In the genomic region with DNA sequence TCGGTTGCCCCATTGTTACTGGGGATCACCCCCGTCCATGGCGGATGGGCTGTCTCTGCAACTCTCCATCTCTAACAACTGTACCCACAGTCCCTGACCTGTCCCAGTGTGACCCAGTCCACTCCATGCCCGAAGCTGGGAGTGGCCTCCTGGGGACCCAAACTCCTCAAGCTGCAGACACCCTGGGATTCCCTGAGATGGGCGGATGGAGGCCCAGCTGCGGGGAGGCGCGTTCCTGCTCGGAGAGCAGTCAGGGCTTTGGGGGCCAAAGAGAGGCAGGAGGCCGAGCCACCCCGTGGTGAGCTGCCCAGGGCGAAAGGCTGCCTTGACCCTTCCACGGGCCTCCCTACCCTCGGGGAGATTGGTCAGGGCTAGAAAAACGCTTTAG, we compare ENCODE assay signal across 8 cellular contexts. TPM values are rescaled to one million over a fixed set of nuclear protein-coding genes. Genes with fewer than 3 reads are reported as not detected.
DNase-seq lines count a peak whose midpoint lies in the region; ATAC-seq, FAIRE-seq and TF ChIP-seq lines count a peak whose summit lies in the region.
"Not testable (repeated sequence)": the region's sequence is repeated elsewhere in the genome, so short reads cannot be mapped to it uniquely, and the experiment has no call there.

No MANE protein-coding gene starts in this region.

- H3K4me2 ChIP-seq in BLaER1 treated with 17β-estradiol and CSF1 and Interleukin-3, amounts not matched to agents 10 nM and 100 nM, result peak overlapping the region; percentile 5 to 94 (median 38); a peak in 12 of 22 replicates
- H3K4me2 ChIP-seq in OCI-LY3 (ENCODE audit: low read length) (peak overlapping the region; percentile 46), K562 (ENCODE audit: insufficient read depth, low read length) (peak overlapping the region; percentile 50)
- not testable (repeated sequence) for H3K4me2 ChIP-seq in endothelial cell of umbilical vein (ENCODE audit: insufficient read depth, low read length)

- H3K4me3 Mint-ChIP-seq in activated CD4-positive, alpha-beta T cell treated with anti-CD3 and anti-CD28 coated beads, Interleukin-2, amount 10 ng/mL, durations not matched to agents 24 days and 14 days, result not testable (repeated sequence)

- POLR2A ChIA-PET in K562 (lab: Yijun Ruan, JAX), result not testable (repeated sequence)
- POLR2A ChIA-PET in endothelial cell of umbilical vein (lab: Charles Lee), result interaction anchor here (0.5 kb wide), 1 partner anchor 122 kb away, joined by 3 read pairs; no protein-coding TSS in a partner anchor

- not testable (repeated sequence) for H3K36me3 ChIP-seq in BLaER1 treated with 17β-estradiol and CSF1 and Interleukin-3, amounts not matched to agents 10 nM and 100 nM; OCI-LY3 (replicated peaks; ENCODE audit: low read depth, low read length); K562 (ENCODE audit: control insufficient read depth, insufficient read depth, low read length); endothelial cell of umbilical vein (ENCODE audit: control insufficient read depth in 2 of 2, extremely low read depth in 1 of 2, insufficient read depth in 2 of 2, low read length in 2 of 2); mucosa of stomach (ENCODE audit: control insufficient read depth, insufficient read depth, low read length); ovary; thoracic aorta

- in situ Hi-C loops in K562 (cut with MboI), result loop anchor here (10.0 kb wide), 1 partner anchor 1440 kb away; no protein-coding TSS in a partner anchor

- H3K9me3 Mint-ChIP-seq in activated CD4-positive, alpha-beta T cell treated with anti-CD3 and anti-CD28 coated beads, Interleukin-2, amount 10 ng/mL, durations not matched to agents 24 days and 14 days, result peaks cover 11% of the 10 kb centered on the region

- H3K4me1 ChIP-seq in BLaER1 treated with 17β-estradiol and CSF1 and Interleukin-3, amounts not matched to agents 10 nM and 100 nM, result peaks cover 31 to 68% (median 36%) of the 10 kb centered on the region in 10 experiments
- H3K4me1 ChIP-seq in OCI-LY3 (ENCODE audit: low read length) (peaks cover 35% of the 10 kb centered on the region), K562 (replicated peaks in 1 of 2; ENCODE audit: control insufficient read depth in 2 of 2, insufficient read depth in 2 of 2, low read length in 2 of 2) (peaks cover 0 to 19% of the 10 kb centered on the region in 2 experiments; a peak in 4 of 5 replicates), mucosa of stomach (ENCODE audit: control insufficient read depth, insufficient read depth, low read length) (peaks cover 29% of the 10 kb centered on the region), thoracic aorta (ENCODE audit: control insufficient read depth in 1 of 2, low read depth in 2 of 2) (peaks cover 0 to 14% of the 10 kb centered on the region in 2 donors)
- H3K4me1 ChIP-seq in endothelial cell of umbilical vein (ENCODE audit: control insufficient read depth, extremely low read depth, insufficient read depth, low read length); ovary (ENCODE audit: insufficient read depth): not testable (repeated sequence)

- TF ChIP-seq RAD21 in K562 (CRISPR knock-in tag; conservative IDR thresholded peaks at IDR 0.05 in 1 of 2, IDR thresholded peaks at IDR 0.05 in 1 of 2), result not testable (repeated sequence)

- peak overlapping the region in 4 of 11 experiments; percentile 37 to 70 (median 58); a peak in 6 of 22 replicates for H3K9ac ChIP-seq in BLaER1 treated with 17β-estradiol and CSF1 and Interleukin-3, amounts not matched to agents 10 nM and 100 nM
- H3K9ac ChIP-seq in OCI-LY3 (ENCODE audit: low read length) (peak overlapping the region; percentile 32; the same call in 1 of the 2 replicates), K562 (ENCODE audit: insufficient read depth in 1 of 2, low read depth in 2 of 2, low read length in 2 of 2) (peak overlapping the region in 1 of 2 experiments; percentile 60; a peak in 2 of 4 replicates), endothelial cell of umbilical vein (replicated peaks; ENCODE audit: extremely low read depth, insufficient read depth, low read length) (peak overlapping the region; percentile 31), mucosa of stomach (ENCODE audit: low read length) (peak overlapping the region; percentile 15)

- not testable (repeated sequence) for H3K27me3 Mint-ChIP-seq in activated CD4-positive, alpha-beta T cell treated with anti-CD3 and anti-CD28 coated beads, Interleukin-2, amount 10 ng/mL, durations not matched to agents 24 days and 14 days

- not testable (repeated sequence) for TF ChIP-seq POLR2A in K562 (conservative IDR thresholded peaks at IDR 0.05); endothelial cell of umbilical vein (IDR thresholded peaks at IDR 0.05; ENCODE audit: low read depth, low read length); ovary (IDR thresholded peaks at IDR 0.05)

- TF ChIP-seq CTCF in OCI-LY3 (IDR thresholded peaks at IDR 0.05; ENCODE audit: low read depth, low read length); K562 (IDR thresholded peaks at IDR 0.05 in 2 of 3, conservative IDR thresholded peaks at IDR 0.05 in 1 of 3; ENCODE audit: insufficient read depth in 2 of 3, low read depth in 1 of 3, low read length in 3 of 3); endothelial cell of umbilical vein (IDR thresholded peaks at IDR 0.05; ENCODE audit: extremely low read depth in 1 of 2, insufficient read depth in 1 of 2, low read depth in 1 of 2, low read length in 2 of 2); ovary (IDR thresholded peaks at IDR 0.05); thoracic aorta (IDR thresholded peaks at IDR 0.05): not testable (repeated sequence)

- dilution Hi-C loops in endothelial cell of umbilical vein (cut with MboI; ENCODE audit: extremely low pct_ligation_motif_present, low sequenced_read_pairs), result not testable (repeated sequence)

- not testable (repeated sequence) for H3K9me1 ChIP-seq in K562 (ENCODE audit: control insufficient read depth, insufficient read depth, low read length); endothelial cell of umbilical vein (replicated peaks; ENCODE audit: control insufficient read depth, extremely low read depth, insufficient read depth, low read length)

- FAIRE-seq in K562 (lab: Jason Lieb, UNC); endothelial cell of umbilical vein (lab: Jason Lieb, UNC): not testable (repeated sequence)

- WGBS in K562 (ENCODE audit: insufficient coverage, low coverage, missing lambda C conversion rate), result no CpG with 5 or more reads among the region's 15 CpGs
- 73 to 80% (median 77%) methylated on average over 12 to 15 of the region's 15 CpGs for WGBS in ovary, 3 donors

- H3K27ac Mint-ChIP-seq in activated CD4-positive, alpha-beta T cell treated with anti-CD3 and anti-CD28 coated beads, Interleukin-2, amount 10 ng/mL, durations not matched to agents 24 days and 14 days, result peak overlapping the region; percentile 53

- H3K27ac ChIP-seq in BLaER1 treated with 17β-estradiol and CSF1 and Interleukin-3, amounts not matched to agents 10 nM and 100 nM, result peak overlapping the region in 8 of 11 experiments; percentile 13 to 85 (median 54); a peak in 12 of 22 replicates
- H3K27ac ChIP-seq in OCI-LY3 (ENCODE audit: low read length), result peak overlapping the region; percentile 57
- peak overlapping the region; percentile 76; the same call in 2 of the 3 replicates for H3K27ac ChIP-seq in K562 (ENCODE audit: extremely low read depth, low read depth, low read length)
- peak overlapping the region; percentile 68 for H3K27ac ChIP-seq in endothelial cell of umbilical vein (ENCODE audit: insufficient read depth, low read depth, low read length)
- peak overlapping the region; percentile 27 to 66 for H3K27ac ChIP-seq in ovary
- peak overlapping the region; percentile 61 to 64 for H3K27ac ChIP-seq in thoracic aorta

- H2AFZ ChIP-seq in OCI-LY3 (ENCODE audit: low read depth, low read length); endothelial cell of umbilical vein (ENCODE audit: low read depth, low read length): not testable (repeated sequence)
- H2AFZ ChIP-seq in K562 (ENCODE audit: low read depth, low read length), result peak overlapping the region; percentile 70; the same call in 1 of the 2 replicates

- H3K4me3 ChIP-seq in BLaER1 treated with 17β-estradiol and CSF1 and Interleukin-3, amounts not matched to agents 10 nM and 100 nM, result peak overlapping the region in 2 of 10 experiments; percentile 23 to 24; a peak in 2 of 20 replicates
- H3K4me3 ChIP-seq in OCI-LY3 (ENCODE audit: low read length), result peak overlapping the region; percentile 37
- H3K4me3 ChIP-seq in K562, result 0 out of 2 replicates have a peak overlapping the region, but pooled peaks have one; percentile 8
- not testable (repeated sequence) for H3K4me3 ChIP-seq in endothelial cell of umbilical vein (replicated peaks in 1 of 3; ENCODE audit: insufficient read depth in 1 of 3, low read depth in 1 of 3, low read length in 3 of 3); mucosa of stomach (ENCODE audit: low read length); ovary; thoracic aorta

- TF ChIP-seq EP300 in K562 (IDR thresholded peaks at IDR 0.05; ENCODE audit: low read length); ovary (IDR thresholded peaks at IDR 0.05): not testable (repeated sequence)

- H3K36me3 Mint-ChIP-seq in activated CD4-positive, alpha-beta T cell treated with anti-CD3 and anti-CD28 coated beads, Interleukin-2, amount 10 ng/mL, durations not matched to agents 24 days and 14 days (ENCODE audit: low read depth), result not testable (repeated sequence)

- intact Hi-C loops in activated CD4-positive, alpha-beta T cell treated with anti-CD3 and anti-CD28 coated beads, Interleukin-2, amount 10 ng/mL, durations not matched to agents 24 days and 14 days (cut with micrococcal nuclease); K562 (cut with micrococcal nuclease); endothelial cell of umbilical vein (cut with micrococcal nuclease); ovary (cut with DNase I): not testable (repeated sequence)

- H3K27me3 ChIP-seq in BLaER1 treated with 17β-estradiol and CSF1 and Interleukin-3, amounts not matched to agents 10 nM and 100 nM; OCI-LY3 (ENCODE audit: low read depth, low read length); K562 (ENCODE audit: control insufficient read depth in 2 of 2, insufficient read depth in 2 of 2, low read length in 2 of 2); endothelial cell of umbilical vein (ENCODE audit: control insufficient read depth in 2 of 2, insufficient read depth in 2 of 2, low read length in 2 of 2); mucosa of stomach (ENCODE audit: control insufficient read depth, insufficient read depth, low read length); ovary; thoracic aorta (replicated peaks; ENCODE audit: insufficient read depth): not testable (repeated sequence)

- not testable (repeated sequence) for H3K79me2 ChIP-seq in OCI-LY3 (ENCODE audit: low read length); K562 (ENCODE audit: control insufficient read depth, insufficient read depth, low read length); endothelial cell of umbilical vein (ENCODE audit: control insufficient read depth, insufficient read depth, low read length)

- not testable (repeated sequence) for ATAC-seq in K562; thoracic aorta (ENCODE audit: insufficient number of reproducible peaks, low FRiP score, low read depth)

- peaks cover 27% of the 10 kb centered on the region for H3K4me1 Mint-ChIP-seq in activated CD4-positive, alpha-beta T cell treated with anti-CD3 and anti-CD28 coated beads, Interleukin-2, amount 10 ng/mL, durations not matched to agents 24 days and 14 days

- H3K9me3 ChIP-seq in BLaER1 treated with 17β-estradiol and CSF1 and Interleukin-3, amounts not matched to agents 10 nM and 100 nM (replicated peaks in 1 of 11), result peaks cover 6 to 30% (median 28%) of the 10 kb centered on the region in 11 experiments
- H3K9me3 ChIP-seq in OCI-LY3 (ENCODE audit: insufficient read depth, low read length); K562 (replicated peaks; ENCODE audit: control insufficient read depth, insufficient read depth, low read depth, low read length); endothelial cell of umbilical vein (replicated peaks; ENCODE audit: control insufficient read depth, insufficient read depth, low read length); mucosa of stomach (ENCODE audit: control insufficient read depth, low read length); ovary; thoracic aorta: not testable (repeated sequence)

- CTCF ChIA-PET in K562 (lab: Yijun Ruan, JAX; ENCODE audit: low intra/inter-chr PET ratio), result not testable (repeated sequence)
- CTCF ChIA-PET in endothelial cell of umbilical vein (lab: Charles Lee), result interaction anchor here (1.5 kb wide), 1 partner anchor 52 kb away, joined by 4 read pairs; no protein-coding TSS in a partner anchor

- not testable (repeated sequence) for BruUV-seq in K562 (replicated peaks; lab: Mats Ljungman, UMichigan); endothelial cell of umbilical vein (replicated peaks; lab: Mats Ljungman, UMichigan)

- not testable (repeated sequence) for DNase-seq in activated CD4-positive, alpha-beta T cell treated with anti-CD3 and anti-CD28 coated beads, Interleukin-2, amount 10 ng/mL, durations not matched to agents 24 days and 14 days; K562 (ENCODE audit: extremely low read depth in 1 of 4, low spot score in 3 of 4); endothelial cell of umbilical vein (ENCODE audit: low read depth, low spot score); ovary; thoracic aorta (ENCODE audit: low spot score)

- not testable (repeated sequence) for H4K20me1 ChIP-seq in BLaER1 treated with 17β-estradiol and CSF1 and Interleukin-3, amounts not matched to agents 10 nM and 100 nM; OCI-LY3 (ENCODE audit: insufficient read depth, low read length); K562 (replicated peaks; ENCODE audit: control insufficient read depth, insufficient read depth, low read length); endothelial cell of umbilical vein (replicated peaks; ENCODE audit: control insufficient read depth, extremely low read depth, insufficient read depth, low read length)

RNA-seq across cellular contexts. Expression of gene ANKRD10, which starts 39.7 kb away (rescaled TPM):
- total RNA-seq in activated CD4-positive, alpha-beta T cell treated with anti-CD3 and anti-CD28 coated beads, Interleukin-2, amount 10 ng/mL, durations not matched to agents 24 days and 14 days, result 145 and 147 TPM in 2 replicates
- total RNA-seq in K562 (2011; cell fraction: chromatin; rRNA removed; ENCODE audit: low replicate concordance), result 178 and 324 TPM in 2 replicates
- total RNA-seq in K562 (2011; cell fraction: nucleolus; rRNA removed), result 159 and 175 TPM in 2 replicates
- 205 and 428 TPM in 2 replicates for total RNA-seq in K562 (2011; cell fraction: nucleoplasm; rRNA removed)
- total RNA-seq in K562 (2014; rRNA removed), result 45.0 and 50.2 TPM in 2 replicates
- total RNA-seq in K562 (2014; rRNA removed; fragmentation: Illumina TruSeq; extraction: Trizol), result 53.0 and 67.7 TPM in 2 replicates
- 45.4 and 61.9 TPM in 2 replicates for total RNA-seq in K562 (2015; rRNA removed; fragmentation: Illumina TruSeq; extraction: Trizol)
- 46.9 and 55.0 TPM in 2 replicates for total RNA-seq in K562 (2021)
- polyA plus RNA-seq in K562 (2011; rRNA removed), result 169 and 183 TPM in 2 replicates
- 54.2 and 61.3 TPM in 2 replicates for polyA plus RNA-seq in K562 (2011; cell fraction: cytosol; rRNA removed)
- polyA plus RNA-seq in K562 (2011; cell fraction: nucleus; rRNA removed), result 416 and 593 TPM in 2 replicates
- 32.3 and 57.8 TPM in 2 replicates for polyA plus RNA-seq in K562 (2012)
- polyA plus RNA-seq in K562 (2014; fragmentation: Illumina TruSeq; extraction: Trizol), result 21.7 and 23.2 TPM in 2 replicates
- polyA plus RNA-seq in K562 (2014; fragmentation: Nextera tagmentation; extraction: Ambion mirVana), result 10 to 100 TPM; 22.1 to 31.0 TPM
- polyA plus RNA-seq in K562 (2014; rRNA removed), result 36.8 and 40.2 TPM in 2 replicates
- 108 and 129 TPM in 2 replicates for polyA minus RNA-seq in K562 (2011; rRNA and poly(A)+ RNA removed)
- 91.0 and 108 TPM in 2 replicates for polyA minus RNA-seq in K562 (2011; cell fraction: cytosol; rRNA and poly(A)+ RNA removed)
- polyA minus RNA-seq in K562 (2011; cell fraction: nucleus; rRNA and poly(A)+ RNA removed), result 588 and 736 TPM in 2 replicates
- total RNA-seq in endothelial cell of umbilical vein, result 83.1 and 94.1 TPM in 2 replicates
- polyA plus RNA-seq in endothelial cell of umbilical vein, result 43.8 and 44.5 TPM in 2 replicates
- polyA plus RNA-seq in endothelial cell of umbilical vein (2011; cell fraction: cytosol; rRNA removed), result 21.4 and 27.7 TPM in 2 replicates
- polyA plus RNA-seq in endothelial cell of umbilical vein (2011; cell fraction: nucleus; rRNA removed), result 279 and 295 TPM in 2 replicates
- polyA plus RNA-seq in endothelial cell of umbilical vein (2012), result 43.9 and 50.4 TPM in 2 replicates
- 89.2 and 94.7 TPM in 2 replicates for polyA minus RNA-seq in endothelial cell of umbilical vein
- 48.4 TPM for polyA minus RNA-seq in endothelial cell of umbilical vein (2011; cell fraction: cytosol; rRNA and poly(A)+ RNA removed)
- 230 and 241 TPM in 2 replicates for polyA minus RNA-seq in endothelial cell of umbilical vein (2011; cell fraction: nucleus; rRNA and poly(A)+ RNA removed)
- 100 to 1,000 TPM in 6 of 7 donors, 10 to 100 TPM in 1; 84.0 to 172 (median 133) TPM for total RNA-seq in ovary
- polyA plus RNA-seq in ovary, result 10 to 100 TPM; 62.4 to 87.6 TPM
- 100 to 1,000 TPM; 195 to 200 TPM for total RNA-seq in thoracic aorta
